19 cellular contexts compared by ENCODE assay signal in genomic region chr11:62961017-62961416, GRCh38. TPM values are rescaled to one million over a fixed set of nuclear protein-coding genes. Genes with fewer than 3 reads are reported as not detected.
A peak's percentile ranks its signal among the peaks of the same experiment; 100 is the strongest.
DNase-seq lines count a peak whose midpoint lies in the region; ATAC-seq and TF ChIP-seq lines count a peak whose summit lies in the region.
"Had no signal": no experiment of that assay in that cellular context is flagged by ENCODE, and none has a peak within 500 bp of the region (broad histone marks: within the 10 kb centered on the region; RNA-seq: fewer than 3 reads in every experiment).

No MANE protein-coding gene starts in this region.

- H3K4me3 ChIP-seq in transverse colon, result no peak overlapping the region

- H3K4me1 Mint-ChIP-seq in endothelial cell (ENCODE audit: unreplicated experiment) (peaks cover 16% of the 10 kb centered on the region), nephron (peaks cover 35% of the 10 kb centered on the region)

- peaks cover 2% of the 10 kb centered on the region for H3K27me3 Mint-ChIP-seq in endothelial cell (ENCODE audit: unreplicated experiment)
- peaks cover 19% of the 10 kb centered on the region for H3K27me3 Mint-ChIP-seq in nephron (ENCODE audit: low read depth)

- H3K4me1 ChIP-seq in transverse colon, result peaks cover 0 to 16% (median 11%) of the 10 kb centered on the region in 4 donors

- no peaks in the 10 kb centered on the region for H3K36me3 ChIP-seq in transverse colon

- H3K9me3 ChIP-seq in transverse colon, result no peaks in the 10 kb centered on the region

- in situ Hi-C loops in transverse colon (cut with MboI; ENCODE audit: low pct_ligation_motif_present in 1 of 4, low pct_unique_long_range_greater_than_20kb in 1 of 4, low sequenced_read_pairs in 3 of 4), result no loop called here

- TF ChIP-seq CTCF in endothelial cell (IDR thresholded peaks at IDR 0.05; ENCODE audit: unreplicated experiment), result no peak
- no peak for TF ChIP-seq CTCF in nephron (IDR thresholded peaks at IDR 0.05; ENCODE audit: unreplicated experiment in 3 of 3)
- no peak for TF ChIP-seq CTCF in transverse colon (IDR thresholded peaks at IDR 0.05)

- intact Hi-C loops in sciatic nerve (cut with DNase I), result no loop called here
- intact Hi-C loops in transverse colon (cut with DNase I; ENCODE audit: low total_unique reads), result no loop called here

- no peak for ATAC-seq in sciatic nerve
- ATAC-seq: CD8-positive, alpha-beta T cell had no signal

- H3K27me3 ChIP-seq in transverse colon, result no peaks in the 10 kb centered on the region

- H3K27ac ChIP-seq in transverse colon, result no peak overlapping the region
- H3K27ac ChIP-seq: 22Rv1 had no signal

- 88% methylated on average over 4 of the region's 4 CpGs; no CpG with 5 or more reads in 1 of the 2 donors for WGBS in transverse colon (ENCODE audit: low coverage in 1 of 2), 2 donors

- H3K9me3 Mint-ChIP-seq in endothelial cell (ENCODE audit: unreplicated experiment) (no peaks in the 10 kb centered on the region), nephron (peaks cover 7% of the 10 kb centered on the region)
- H3K9me3 Mint-ChIP-seq: CD14-positive monocyte; CD8-positive, alpha-beta T cell; HFFc6 had no signal

- TF ChIP-seq POLR2A in transverse colon (IDR thresholded peaks at IDR 0.05), result no peak

- H3K27ac Mint-ChIP-seq in endothelial cell (ENCODE audit: unreplicated experiment) (peak overlapping the region; percentile 61), nephron (peak overlapping the region in 2 of 3 experiments; percentile 59 to 76)
- H3K27ac Mint-ChIP-seq: CD8-positive, alpha-beta T cell; HFFc6 had no signal

- H3K36me3 Mint-ChIP-seq in endothelial cell (ENCODE audit: low read depth, unreplicated experiment) (peaks cover 20% of the 10 kb centered on the region), nephron (ENCODE audit: low read depth) (no peaks in the 10 kb centered on the region)
- H3K36me3 Mint-ChIP-seq: CD14-positive monocyte; CD8-positive, alpha-beta T cell had no signal

- no peak overlapping the region for H3K4me3 Mint-ChIP-seq in endothelial cell (ENCODE audit: unreplicated experiment)
- H3K4me3 Mint-ChIP-seq in nephron, result no peak overlapping the region
- H3K4me3 Mint-ChIP-seq: CD14-positive monocyte; CD8-positive, alpha-beta T cell; HFFc6 had no signal

- DNase-seq in NCI-H82 (lab: John Stamatoyannopoulos, UW), result peak; percentile 33
- no peak for DNase-seq in NCI-H82 treated with DMSO at 0.1 percent for 48 hours (lab: John Stamatoyannopoulos, UW; ENCODE audit: unreplicated experiment)
- no peak for DNase-seq in endothelial cell (ENCODE audit: low spot score)
- peak; percentile 25 for DNase-seq in sciatic nerve (ENCODE audit: low spot score)
- DNase-seq in transverse colon, result no peak
- no peak for DNase-seq in iPS-NIHi7 (ENCODE audit: extremely low spot score)
- DNase-seq in NCI-H2081 (lab: John Stamatoyannopoulos, UW), result no peak
- DNase-seq: CD8-positive, alpha-beta T cell; COR-L47; DMS153; DMS79 treated with DMSO at 0.1 percent for 48 hours; EL; HCEC 1CT; HFFc6 had no signal

- no peak for TF ChIP-seq EP300 in transverse colon (IDR thresholded peaks at IDR 0.05; ENCODE audit: low read depth)

RNA-seq across cellular contexts. Expression of gene SLC22A6, which starts 23.8 kb away (rescaled TPM):
- total RNA-seq in endothelial cell (ENCODE audit: unreplicated experiment), result not detected
- total RNA-seq in sciatic nerve, result not detected
- total RNA-seq in transverse colon, result not detected
- total RNA-seq: A673; CD8-positive, alpha-beta T cell; H1; HFFc6 had no signal

RNA-seq across cellular contexts. Expression of gene CHRM1, which starts 39.9 kb away (rescaled TPM):
- total RNA-seq in endothelial cell (ENCODE audit: unreplicated experiment) (not detected), sciatic nerve (not detected), transverse colon (under 1 TPM in 2 of 4 donors, not detected in 2; 0.32 to 0.41 TPM)
- total RNA-seq: CD8-positive, alpha-beta T cell; H1; HFFc6 had no signal

RNA-seq across cellular contexts. Expression of gene SLC22A8, which starts 54.6 kb away (rescaled TPM):
- total RNA-seq in endothelial cell (ENCODE audit: unreplicated experiment) (not detected), sciatic nerve (not detected), transverse colon (not detected)
- total RNA-seq: A673; CD8-positive, alpha-beta T cell; H1; HFFc6 had no signal

Comparison
In these comparisons a context has a peak if more than half of its experiments do, and no peak if none do; other contexts are left out.
1. DNase-seq: peak in NCI-H82 (single experiment) and sciatic nerve (single experiment); none in NCI-H82 treated with DMSO at 0.1 percent for 48 hours (single experiment), endothelial cell (single experiment), transverse colon (single experiment), iPS-NIHi7 (single experiment) and NCI-H2081 (0 of 2).